ENCODE assay signal across 8 cellular contexts in genomic region chr7:108001759-108002725, GRCh38. TPM values are rescaled to one million over a fixed set of nuclear protein-coding genes. Genes with fewer than 3 reads are reported as not detected.
DNase-seq lines count a peak whose midpoint lies in the region; ATAC-seq and TF ChIP-seq lines count a peak whose summit lies in the region.

No MANE protein-coding gene starts in this region.

- H3K36me3 ChIP-seq in esophagus muscularis mucosa = peaks cover 0 to 17% (median 9%) of the 10 kb centered on the region in 4 donors

- peaks cover 22 to 68% (median 62%) of the 10 kb centered on the region in 4 donors for H3K4me1 ChIP-seq in esophagus muscularis mucosa

- TF ChIP-seq CTCF in esophagus muscularis mucosa (IDR thresholded peaks at IDR 0.05) = no peak
- TF ChIP-seq CTCF in natural killer cell (IDR thresholded peaks at IDR 0.05) = no peak

- no peaks in the 10 kb centered on the region for H3K9me3 ChIP-seq in esophagus muscularis mucosa

- no peak for TF ChIP-seq EP300 in esophagus muscularis mucosa (IDR thresholded peaks at IDR 0.05)

- WGBS in esophagus muscularis mucosa = under 1% methylated on average over 36 of the region's 75 CpGs

- H3K27ac ChIP-seq in esophagus muscularis mucosa (replicated peaks in 1 of 4) = peak overlapping the region; percentile 84 to 90 (median 89)

- peaks cover 17% of the 10 kb centered on the region for H3K4me1 Mint-ChIP-seq in activated CD4-positive, alpha-beta T cell treated with anti-CD3 and anti-CD28 coated beads, Interleukin-2, amount 10 ng/mL, durations not matched to agents 7 days and 5 days
- peaks cover 11 to 16% of the 10 kb centered on the region in 2 donors for H3K4me1 Mint-ChIP-seq in natural killer cell

- no peak for DNase-seq in activated CD4-positive, alpha-beta T cell treated with anti-CD3 and anti-CD28 coated beads, Interleukin-2, amount 10 ng/mL, durations not matched to agents 7 days and 5 days
- DNase-seq in activated CD4-positive, alpha-beta T cell treated with anti-CD3 and anti-CD28 coated beads for 48 hours = no peak
- DNase-seq in SK-N-DZ (ENCODE audit: low spot score) (peak; percentile 76), esophagus muscularis mucosa (ENCODE audit: extremely low spot score) (no peak), natural killer cell (no peak), NCI-H1436 treated with DMSO at 0.1 percent for 48 hours (lab: John Stamatoyannopoulos, UW) (no peak)
- no peak for DNase-seq in activated CD4-positive, alpha-beta T cell treated with anti-CD3 and anti-CD28 coated beads for 4 hours

- peak overlapping the region; percentile 46 for H3K27ac Mint-ChIP-seq in activated CD4-positive, alpha-beta T cell treated with anti-CD3 and anti-CD28 coated beads, Interleukin-2, amount 10 ng/mL, durations not matched to agents 7 days and 5 days
- H3K27ac Mint-ChIP-seq in natural killer cell = no peak overlapping the region

- H3K4me3 Mint-ChIP-seq in activated CD4-positive, alpha-beta T cell treated with anti-CD3 and anti-CD28 coated beads, Interleukin-2, amount 10 ng/mL, durations not matched to agents 7 days and 5 days = peak overlapping the region; percentile 63
- peak overlapping the region; percentile 13 for H3K4me3 Mint-ChIP-seq in natural killer cell

- no peak for TF ChIP-seq POLR2A in esophagus muscularis mucosa (IDR thresholded peaks at IDR 0.05; ENCODE audit: low read depth)

- H3K27me3 Mint-ChIP-seq in activated CD4-positive, alpha-beta T cell treated with anti-CD3 and anti-CD28 coated beads, Interleukin-2, amount 10 ng/mL, durations not matched to agents 7 days and 5 days = peaks cover 71% of the 10 kb centered on the region
- peaks cover 43 to 54% of the 10 kb centered on the region in 2 donors for H3K27me3 Mint-ChIP-seq in natural killer cell (ENCODE audit: low read depth in 2 of 2)

- no peaks in the 10 kb centered on the region for H3K36me3 Mint-ChIP-seq in activated CD4-positive, alpha-beta T cell treated with anti-CD3 and anti-CD28 coated beads, Interleukin-2, amount 10 ng/mL, durations not matched to agents 7 days and 5 days (ENCODE audit: low read depth)
- H3K36me3 Mint-ChIP-seq in natural killer cell = peaks cover 7% of the 10 kb centered on the region

- H3K27me3 ChIP-seq in esophagus muscularis mucosa = no peaks in the 10 kb centered on the region

- H3K4me3 ChIP-seq in esophagus muscularis mucosa = peak overlapping the region; percentile 80 to 86 (median 84)

- no peak for ATAC-seq in natural killer cell
- ATAC-seq in GM19324 (IDR thresholded peaks at IDR 0.05; ENCODE audit: low FRiP score, unreplicated experiment) = no peak

- no peaks in the 10 kb centered on the region for H3K9me3 Mint-ChIP-seq in activated CD4-positive, alpha-beta T cell treated with anti-CD3 and anti-CD28 coated beads, Interleukin-2, amount 10 ng/mL, durations not matched to agents 7 days and 5 days
- peaks cover 0 to 3% of the 10 kb centered on the region in 2 donors for H3K9me3 Mint-ChIP-seq in natural killer cell

- CTCF ChIA-PET in activated CD4-positive, alpha-beta T cell treated with anti-CD3 and anti-CD28 coated beads, Interleukin-2, amount 10 ng/mL, durations not matched to agents 7 days and 5 days (lab: Charles Lee) = interaction anchor here (2.1 kb wide), 1 partner anchor 13 kb away, joined by 5 read pairs; no protein-coding TSS in a partner anchor

- intact Hi-C loops in esophagus muscularis mucosa (cut with DNase I) = loop anchor here (5.0 to 10.0 kb wide), 3 partner anchors 80 to 143 kb away; partner anchors contain the start of gene DLD
- intact Hi-C loops in natural killer cell (cut with micrococcal nuclease) = no loop called here

- POLR2A ChIA-PET in activated CD4-positive, alpha-beta T cell treated with anti-CD3 and anti-CD28 coated beads, Interleukin-2, amount 10 ng/mL, durations not matched to agents 7 days and 5 days (lab: Charles Lee) = no interaction called here

RNA-seq across cellular contexts. Expression of gene LAMB1, which starts 0.9 kb away (rescaled TPM):
- not detected for total RNA-seq in activated CD4-positive, alpha-beta T cell treated with anti-CD3 and anti-CD28 coated beads, Interleukin-2, amount 10 ng/mL, durations not matched to agents 7 days and 5 days
- 55.2 and 74.9 TPM in 2 replicates for polyA plus RNA-seq in SK-N-DZ (2014; cell fraction: cytosol; rRNA removed)
- polyA plus RNA-seq in SK-N-DZ (2014; cell fraction: nucleus; rRNA removed) = 81.0 and 114 TPM in 2 replicates
- 100 to 1,000 TPM; 167 to 240 (median 219) TPM for total RNA-seq in esophagus muscularis mucosa
- total RNA-seq in natural killer cell = not detected

Comparison
In these comparisons a context has a peak if more than half of its experiments do, and no peak if none do; other contexts are left out.
1. RNA of gene LAMB1, which starts 0.9 kb away (total RNA-seq): 167 to 240 TPM in esophagus muscularis mucosa; not detected in activated CD4-positive, alpha-beta T cell treated with anti-CD3 and anti-CD28 coated beads, Interleukin-2, amount 10 ng/mL, durations not matched to agents 7 days and 5 days and not detected in natural killer cell; every median in the first group is over 100 times any median in the second.